27 cellular contexts compared by ENCODE assay signal in genomic region chr15:26001201-26001600, GRCh38.
"Had no signal": no experiment of that assay in that cellular context is flagged by ENCODE, and none has a peak within 500 bp of the region (broad histone marks: within the 10 kb centered on the region; RNA-seq: fewer than 3 reads in every experiment).

No MANE protein-coding gene starts in this region.

- H3K4me1 ChIP-seq: stomach, suprapubic skin, testis, thyroid gland, tibial artery, tibial nerve, transverse colon, upper lobe of left lung, upper lobe of right lung, uterus, vagina had no signal

- H3K27me3 Mint-ChIP-seq: stimulated activated memory B cell treated with anti-CD40 and anti-IgM and Interleukin-4, amounts not matched to agents 10 μg/mL and 1 μg/mL and 100 μg/mL, for 72 hours; stimulated activated naive CD8-positive, alpha-beta T cell treated with anti-CD3 and anti-CD28 coated beads, Interleukin-15, amount 100 ng/mL, for 72 hours; type B pancreatic cell had no signal

- H3K27ac ChIP-seq: stomach, suprapubic skin, testis, thoracic aorta, thyroid gland, tibial artery, tibial nerve, transverse colon, upper lobe of left lung, upper lobe of right lung, uterus, vagina had no signal

- H3K4me3 ChIP-seq: stomach, suprapubic skin, testis, thoracic aorta, thyroid gland, tibial artery, tibial nerve, transverse colon, upper lobe of left lung, upper lobe of right lung, uterus, vagina had no signal

- H3K27ac Mint-ChIP-seq: stimulated activated effector memory CD8-positive, alpha-beta T cell treated with anti-CD3 and anti-CD28 coated beads, Interleukin-12 subunit alpha, Interleukin-12 subunit beta, amount 100 ng/mL, for 72 hours; stimulated activated memory B cell treated with anti-CD40 and anti-IgM and Interleukin-4, amounts not matched to agents 10 μg/mL and 1 μg/mL and 100 μg/mL, for 72 hours; stimulated activated naive B cell treated with anti-CD40 and anti-IgM and Interleukin-4, amounts not matched to agents 10 μg/mL and 1 μg/mL and 100 μg/mL, for 72 hours; stimulated activated naive CD8-positive, alpha-beta T cell treated with anti-CD3 and anti-CD28 coated beads, Interleukin-15, amount 100 ng/mL, for 72 hours; stimulated activated naive CD8-positive, alpha-beta T cell treated with anti-CD3 and anti-CD28 coated beads, Interleukin-15, Interleukin-2, amounts not matched to agents 100 ng/mL and 50 ng/mL, for 24 hours; type B pancreatic cell had no signal

- H3K4me3 Mint-ChIP-seq: stimulated activated effector memory CD8-positive, alpha-beta T cell treated with anti-CD3 and anti-CD28 coated beads, Interleukin-12 subunit alpha, Interleukin-12 subunit beta, amount 100 ng/mL, for 72 hours; stimulated activated memory B cell treated with anti-CD40 and anti-IgM and Interleukin-4, amounts not matched to agents 10 μg/mL and 1 μg/mL and 100 μg/mL, for 72 hours; stimulated activated naive B cell treated with anti-CD40 and anti-IgM and Interleukin-4, amounts not matched to agents 10 μg/mL and 1 μg/mL and 100 μg/mL, for 72 hours; stimulated activated naive CD8-positive, alpha-beta T cell treated with anti-CD3 and anti-CD28 coated beads, Interleukin-15, amount 100 ng/mL, for 72 hours; stimulated activated naive CD8-positive, alpha-beta T cell treated with anti-CD3 and anti-CD28 coated beads, Interleukin-15, Interleukin-2, amounts not matched to agents 100 ng/mL and 50 ng/mL, for 24 hours; type B pancreatic cell had no signal

- H3K36me3 Mint-ChIP-seq: stimulated activated effector memory CD8-positive, alpha-beta T cell treated with anti-CD3 and anti-CD28 coated beads, Interleukin-12 subunit alpha, Interleukin-12 subunit beta, amount 100 ng/mL, for 72 hours; stimulated activated memory B cell treated with anti-CD40 and anti-IgM and Interleukin-4, amounts not matched to agents 10 μg/mL and 1 μg/mL and 100 μg/mL, for 72 hours; stimulated activated naive B cell treated with anti-CD40 and anti-IgM and Interleukin-4, amounts not matched to agents 10 μg/mL and 1 μg/mL and 100 μg/mL, for 72 hours; type B pancreatic cell had no signal

- H3K36me3 ChIP-seq: stomach, suprapubic skin, thoracic aorta, thyroid gland, tibial artery, tibial nerve, transverse colon, upper lobe of left lung, upper lobe of right lung, uterus, vagina had no signal

- H3K9me3 Mint-ChIP-seq: stimulated activated memory B cell treated with anti-CD40 and anti-IgM and Interleukin-4, amounts not matched to agents 10 μg/mL and 1 μg/mL and 100 μg/mL, for 72 hours had no signal

- DNase-seq: stimulated activated CD4-positive, alpha-beta T cell treated with anti-CD3 and anti-CD28 coated beads, Interleukin-2, amount 100 ng/mL, for 48 hours; stimulated activated CD4-positive, alpha-beta T cell treated with anti-CD3 and anti-CD28 coated beads, Interleukin-4, amount 100 ng/mL, for 1 hour; stimulated activated CD4-positive, alpha-beta T cell treated with anti-CD3 and anti-CD28 coated beads, Interleukin-4, amount 100 ng/mL, for 24 hours; stimulated activated CD4-positive, alpha-beta T cell treated with anti-CD3 and anti-CD28 coated beads, Interleukin-4, amount 100 ng/mL, for 4 hours; stimulated activated CD8-positive, alpha-beta memory T cell treated with anti-CD3 and anti-CD28 coated beads, Interleukin-4, amount 100 ng/mL, for 48 hours; stimulated activated naive B cell treated with anti-CD40 and anti-IgM and Interleukin-4, amounts not matched to agents 10 μg/mL and 1 μg/mL and 100 μg/mL, for 72 hours; stimulated activated naive CD4-positive, alpha-beta T cell; stimulated activated naive CD4-positive, alpha-beta T cell treated with Interleukin-2 at 50 U/mL for 16 hours; stimulated activated naive CD8-positive, alpha-beta T cell treated with anti-CD3 and anti-CD28 coated beads, Interleukin-15, amount 100 ng/mL, for 72 hours; stimulated activated naive CD8-positive, alpha-beta T cell treated with anti-CD3 and anti-CD28 coated beads, Interleukin-15, Interleukin-2, amounts not matched to agents 100 U/mL and 50 U/mL, for 24 hours; stomach; substantia nigra; testis; thyroid gland; tibial artery; transverse colon; upper lobe of right lung; uterus had no signal

- ATAC-seq: stimulated activated effector memory CD8-positive, alpha-beta T cell treated with anti-CD3 and anti-CD28 coated beads, Interleukin-12 subunit alpha, Interleukin-12 subunit beta, amount 100 ng/mL, for 72 hours; stimulated activated memory B cell treated with anti-CD40 and anti-IgM and Interleukin-4, amounts not matched to agents 10 μg/mL and 1 μg/mL and 100 μg/mL, for 72 hours; stimulated activated naive B cell treated with anti-CD40 and anti-IgM and Interleukin-4, amounts not matched to agents 10 μg/mL and 1 μg/mL and 100 μg/mL, for 72 hours; stimulated activated naive CD8-positive, alpha-beta T cell treated with anti-CD3 and anti-CD28 coated beads, Interleukin-15, amount 100 ng/mL, for 72 hours; stimulated activated naive CD8-positive, alpha-beta T cell treated with anti-CD3 and anti-CD28 coated beads, Interleukin-15, Interleukin-2, amounts not matched to agents 100 U/mL and 50 U/mL, for 24 hours; upper lobe of right lung had no signal

- H3K27me3 ChIP-seq: stomach, suprapubic skin, testis, thyroid gland, tibial artery, tibial nerve, transverse colon, upper lobe of left lung, upper lobe of right lung, uterus, vagina had no signal

- H3K4me1 Mint-ChIP-seq: stimulated activated effector memory CD8-positive, alpha-beta T cell treated with anti-CD3 and anti-CD28 coated beads, Interleukin-12 subunit alpha, Interleukin-12 subunit beta, amount 100 ng/mL, for 72 hours; stimulated activated memory B cell treated with anti-CD40 and anti-IgM and Interleukin-4, amounts not matched to agents 10 μg/mL and 1 μg/mL and 100 μg/mL, for 72 hours; stimulated activated naive B cell treated with anti-CD40 and anti-IgM and Interleukin-4, amounts not matched to agents 10 μg/mL and 1 μg/mL and 100 μg/mL, for 72 hours; stimulated activated naive CD8-positive, alpha-beta T cell treated with anti-CD3 and anti-CD28 coated beads, Interleukin-15, amount 100 ng/mL, for 72 hours had no signal

- H3K9me3 ChIP-seq: suprapubic skin, testis, thoracic aorta, thyroid gland, tibial artery, tibial nerve, transverse colon, upper lobe of left lung, upper lobe of right lung, uterus, vagina had no signal
